Comparison of ENCODE assay signal across 1 cellular context in genomic region chr17:82751571-82752370, GRCh38.
TF ChIP-seq lines count a peak whose summit lies in the region.

Gene TBCD, plus strand, starts transcription at chr17:82752065. Its CDS starts 129 bp downstream, at chr17:82752194.

TF ChIP-seq in K562, 482 proteins besides CTCF, POLR2A, EP300 and RAD21 (continued from another document and continues in another):
- TF ChIP-seq E2F1 (CRISPR knock-in tag; IDR thresholded peaks at IDR 0.05): peak; percentile 68
- 0 out of 3 replicates have a peak, but pooled peaks of 1 of the 2 experiments have one; percentile 12 for TF ChIP-seq CBX3 (IDR thresholded peaks at IDR 0.05; ENCODE audit: borderline replicate concordance in 1 of 2, low read length in 2 of 2)
- TF ChIP-seq HIVEP1 (CRISPR knock-in tag; IDR thresholded peaks at IDR 0.05): no peak
- TF ChIP-seq SMAD4 (CRISPR knock-in tag; conservative IDR thresholded peaks at IDR 0.05): peak; percentile 58; the same call in 1 of the 2 replicates
- peak; percentile 72 for TF ChIP-seq ZFX (CRISPR knock-in tag; IDR thresholded peaks at IDR 0.05)
- TF ChIP-seq PML (IDR thresholded peaks at IDR 0.05; ENCODE audit: low read length): no peak
- TF ChIP-seq MAX (CRISPR knock-in tag; IDR thresholded peaks at IDR 0.05): peak; percentile 97
- no peak for TF ChIP-seq TFAM (CRISPR knock-in tag; conservative IDR thresholded peaks at IDR 0.05)
- TF ChIP-seq ESRRA (IDR thresholded peaks at IDR 0.05; ENCODE audit: borderline replicate concordance, low read depth): peak; percentile 50; the same call in 1 of the 2 replicates
- TF ChIP-seq ZNF655 (CRISPR knock-in tag; IDR thresholded peaks at IDR 0.05): no peak
- TF ChIP-seq NFE2L1 (tag; IDR thresholded peaks at IDR 0.05; ENCODE audit: borderline replicate concordance, low read depth): no peak
- peak; percentile 82; the same call in 1 of the 2 replicates for TF ChIP-seq E2F3 (CRISPR knock-in tag; IDR thresholded peaks at IDR 0.05)
- TF ChIP-seq FOSL1 (tag; conservative IDR thresholded peaks at IDR 0.05): no peak; the same call in 1 of the 2 replicates
- no peak for TF ChIP-seq ZHX1 (conservative IDR thresholded peaks at IDR 0.05; ENCODE audit: low read length)
- peak; percentile 82 to 94 for TF ChIP-seq E2F6 (IDR thresholded peaks at IDR 0.05; ENCODE audit: borderline replicate concordance in 1 of 2, extremely low read depth in 1 of 2, insufficient read depth in 1 of 2, insufficient read length in 1 of 2, low read depth in 1 of 2, low read length in 1 of 2, poor library complexity in 1 of 2, severe bottlenecking in 1 of 2)
- no peak for TF ChIP-seq ZNF449 (CRISPR knock-in tag; IDR thresholded peaks at IDR 0.05)
- TF ChIP-seq ZFP36 (IDR thresholded peaks at IDR 0.05; ENCODE audit: low read depth, low read length, partially characterized antibody): peak; percentile 10
- TF ChIP-seq L3MBTL2 (IDR thresholded peaks at IDR 0.05): peak; percentile 85
- TF ChIP-seq ZNF347 (CRISPR knock-in tag; IDR thresholded peaks at IDR 0.05; ENCODE audit: low read depth): no peak
- TF ChIP-seq ZFP1 (CRISPR knock-in tag; IDR thresholded peaks at IDR 0.05): no peak
- TF ChIP-seq CREM (IDR thresholded peaks at IDR 0.05; ENCODE audit: low read depth): peak; percentile 79
- peak; percentile 75 for TF ChIP-seq GMEB1 (CRISPR knock-in tag; IDR thresholded peaks at IDR 0.05)
- TF ChIP-seq GATAD2B (IDR thresholded peaks at IDR 0.05; ENCODE audit: borderline replicate concordance): no peak
- no peak for TF ChIP-seq JUN (IDR thresholded peaks at IDR 0.05; ENCODE audit: borderline replicate concordance, low read depth, low read length)
- peak; percentile 84 for TF ChIP-seq JUN (CRISPR knock-in tag; IDR thresholded peaks at IDR 0.05; ENCODE audit: borderline replicate concordance)
- peak; percentile 97 for TF ChIP-seq SP1 (CRISPR knock-in tag; IDR thresholded peaks at IDR 0.05)
- peak; percentile 80 for TF ChIP-seq RBFOX2 (IDR thresholded peaks at IDR 0.05; ENCODE audit: low read depth, low read length)
- TF ChIP-seq MTA3 (IDR thresholded peaks at IDR 0.05; ENCODE audit: borderline replicate concordance): peak; percentile 100
- peak; percentile 53; the same call in 1 of the 2 replicates for TF ChIP-seq LCOR (CRISPR knock-in tag; IDR thresholded peaks at IDR 0.05)
- no peak for TF ChIP-seq ATF3 (IDR thresholded peaks at IDR 0.05)
- 0 out of 2 replicates have a peak, but pooled peaks have one; percentile 21 for TF ChIP-seq ATF3 (CRISPR knock-in tag; conservative IDR thresholded peaks at IDR 0.05)
- no peak for TF ChIP-seq TCF7 (IDR thresholded peaks at IDR 0.05; ENCODE audit: borderline replicate concordance)
- TF ChIP-seq PATZ1 (CRISPR knock-in tag; IDR thresholded peaks at IDR 0.05; ENCODE audit: borderline replicate concordance): no peak
- no peak for TF ChIP-seq MEF2A (IDR thresholded peaks at IDR 0.05; ENCODE audit: control insufficient read depth, low read depth, low read length)
- peak in 1 of 2 experiments; percentile 39; a peak in 1 of 4 replicates for TF ChIP-seq KDM4B (IDR thresholded peaks at IDR 0.05; ENCODE audit: borderline replicate concordance in 2 of 2, low read depth in 1 of 2)
- TF ChIP-seq ZC3H11A (IDR thresholded peaks at IDR 0.05; ENCODE audit: low read depth, low read length): no peak
- TF ChIP-seq USF2 (CRISPR knock-in tag; IDR thresholded peaks at IDR 0.05): peak; percentile 41; the same call in 1 of the 2 replicates
- TF ChIP-seq POU5F1 (IDR thresholded peaks at IDR 0.05; ENCODE audit: borderline replicate concordance, low read depth, low read length, partially characterized antibody): peak; percentile 83
- TF ChIP-seq KLF10 (CRISPR knock-in tag; IDR thresholded peaks at IDR 0.05): no peak
- no peak for TF ChIP-seq XRCC4 (IDR thresholded peaks at IDR 0.05; ENCODE audit: extremely low read depth, insufficient read depth, insufficient read length)
- TF ChIP-seq HEY1 (CRISPR knock-in tag; IDR thresholded peaks at IDR 0.05; ENCODE audit: borderline replicate concordance): no peak
- TF ChIP-seq MIER1 (IDR thresholded peaks at IDR 0.05; ENCODE audit: low read depth): no peak
- peak; percentile 76; the same call in 1 of the 2 replicates for TF ChIP-seq GABPB1 (CRISPR knock-in tag; IDR thresholded peaks at IDR 0.05)
- TF ChIP-seq CTBP1 (IDR thresholded peaks at IDR 0.05; ENCODE audit: borderline replicate concordance): peak; percentile 97
- 0 out of 2 replicates have a peak, but pooled peaks have one; percentile 77 for TF ChIP-seq RBM34 (IDR thresholded peaks at IDR 0.05; ENCODE audit: borderline replicate concordance, insufficient read depth, low read length)
- TF ChIP-seq ZBTB1 (CRISPR knock-in tag; IDR thresholded peaks at IDR 0.05; ENCODE audit: borderline replicate concordance, low read depth): peak; percentile 70; the same call in 1 of the 2 replicates
- TF ChIP-seq ATF1 (CRISPR knock-in tag; IDR thresholded peaks at IDR 0.05): no peak
- peak; percentile 85 for TF ChIP-seq ATF1 (tag; IDR thresholded peaks at IDR 0.05)
- no peak for TF ChIP-seq OTX1 (CRISPR knock-in tag; IDR thresholded peaks at IDR 0.05)
- TF ChIP-seq FOXP1 (CRISPR knock-in tag; IDR thresholded peaks at IDR 0.05): peak; percentile 92
- TF ChIP-seq CSDE1 (IDR thresholded peaks at IDR 0.05): no peak; a peak in 1 of 4 replicates
- TF ChIP-seq HMGN3 (IDR thresholded peaks at IDR 0.05; ENCODE audit: borderline replicate concordance, extremely low read depth, insufficient read length, low read depth, low read length): peak; percentile 67
- TF ChIP-seq SOX6 (IDR thresholded peaks at IDR 0.05): no peak; the same call in 1 of the 2 replicates
- no peak for TF ChIP-seq SIX5 (IDR thresholded peaks at IDR 0.05; ENCODE audit: borderline replicate concordance in 1 of 2, insufficient read depth in 1 of 2, low read depth in 1 of 2, low read length in 2 of 2)
